In the genomic region with DNA sequence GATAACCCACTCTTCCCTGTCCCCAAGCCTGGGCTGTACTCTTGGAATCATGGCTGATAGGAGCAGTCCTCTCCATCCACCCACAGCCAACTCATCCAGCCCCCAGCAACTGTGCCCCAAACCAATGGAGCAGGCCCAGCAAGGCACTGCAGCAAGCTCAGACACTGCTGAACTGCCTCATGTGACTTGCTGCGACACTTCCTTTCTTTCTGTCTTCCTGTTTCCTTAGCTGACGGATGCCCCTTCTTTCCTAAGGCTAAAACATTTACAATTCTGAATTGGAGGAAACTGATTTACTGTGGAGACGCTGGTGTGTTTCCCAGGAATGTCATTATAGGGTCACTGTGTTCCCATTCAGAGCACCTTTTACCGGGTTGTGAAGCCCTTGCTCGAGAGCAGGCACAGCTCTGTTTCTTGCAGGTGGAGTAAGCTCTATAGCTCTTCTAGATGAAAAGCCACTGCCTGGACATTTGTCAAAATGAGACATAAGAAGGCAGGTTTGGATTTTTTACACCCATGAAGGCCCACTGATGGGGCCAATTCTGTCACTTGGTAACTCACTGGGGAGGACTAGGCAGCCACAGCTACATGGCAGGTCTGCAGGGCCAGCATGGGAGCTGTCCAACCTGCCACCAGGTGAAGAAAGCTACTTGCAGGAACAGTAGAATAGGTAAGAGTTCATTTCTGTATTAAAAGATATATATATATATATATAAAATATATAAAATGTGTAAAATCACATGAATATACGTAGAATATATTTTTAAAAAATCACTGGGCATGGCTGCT, we compare ENCODE assay signal across 29 cellular contexts. TPM values are rescaled to one million over a fixed set of nuclear protein-coding genes. Genes with fewer than 3 reads are reported as not detected.
DNase-seq lines count a peak whose midpoint lies in the region; ATAC-seq, FAIRE-seq and TF ChIP-seq lines count a peak whose summit lies in the region.
"Had no signal": no experiment of that assay in that cellular context is flagged by ENCODE, and none has a peak within 500 bp of the region (broad histone marks: within the 10 kb centered on the region; RNA-seq: fewer than 3 reads in every experiment).

No MANE protein-coding gene starts in this region.

- DNase-seq in HepG2 (ENCODE audit: low spot score): no peak
- peak; percentile 78 for DNase-seq in endothelial cell of umbilical vein (ENCODE audit: low read depth, low spot score)
- peak; percentile 76 to 88 for DNase-seq in lung microvascular endothelial cell (ENCODE audit: low read depth in 2 of 2)
- DNase-seq in upper lobe of left lung: peak in 1 of 2 donors; percentile 40
- DNase-seq in DMS53 (lab: John Stamatoyannopoulos, UW): no peak
- DNase-seq in GM13976 (ENCODE audit: low spot score): no peak
- DNase-seq: ACHN; activated CD4-positive, alpha-beta T cell treated with anti-CD3 and anti-CD28 coated beads, Interleukin-2, amount 10 ng/mL, durations not matched to agents 24 days and 14 days; activated naive CD4-positive, alpha-beta T cell treated with anti-CD3 and anti-CD28 coated beads, Interleukin-2, amount 10 ng/mL, durations not matched to agents 7 days and 5 days; amygdala; Calu3; IMR-90; NCI-H1092; NCI-H187 treated with DMSO at 0.1 percent for 48 hours; NCI-H2227 treated with DMSO at 0.1 percent for 48 hours; psoas muscle; small intestine; stimulated activated CD4-positive, alpha-beta T cell treated with anti-CD3 and anti-CD28 coated beads, Interleukin-2, amount 100 ng/mL, for 24 hours; T-helper 2 cell had no signal

- no peak overlapping the region for H3K4me3 ChIP-seq in liver (ENCODE audit: low read depth in 1 of 3, low read length in 3 of 3)
- H3K4me3 ChIP-seq in HepG2 (replicated peaks in 1 of 3; ENCODE audit: insufficient read depth in 1 of 3, low read depth in 2 of 3, low read length in 3 of 3): no peak overlapping the region
- H3K4me3 ChIP-seq in endothelial cell of umbilical vein (replicated peaks in 1 of 3; ENCODE audit: insufficient read depth in 1 of 3, low read depth in 1 of 3, low read length in 3 of 3): peak overlapping the region in 1 of 3 experiments; percentile 4
- no peak overlapping the region for H3K4me3 ChIP-seq in upper lobe of left lung
- H3K4me3 ChIP-seq: BLaER1 treated with 17β-estradiol and CSF1 and Interleukin-3, amounts not matched to agents 10 nM and 100 nM; coronary artery; psoas muscle; thoracic aorta had no signal

- ATAC-seq in HepG2 (no peak), upper lobe of left lung (ENCODE audit: low FRiP score in 2 of 2) (peak in 1 of 2 donors; percentile 17), GM19452 (IDR thresholded peaks at IDR 0.05; ENCODE audit: unreplicated experiment) (no peak)
- ATAC-seq: HCT116; psoas muscle; stimulated activated memory B cell treated with anti-CD40 and anti-IgM and Interleukin-4, amounts not matched to agents 10 μg/mL and 1 μg/mL and 100 μg/mL, for 72 hours had no signal

- H3K9me1 ChIP-seq in endothelial cell of umbilical vein (replicated peaks; ENCODE audit: control insufficient read depth, extremely low read depth, insufficient read depth, low read length): no peaks in the 10 kb centered on the region

- CTCF ChIA-PET in HepG2 (lab: Yijun Ruan, JAX; ENCODE audit: low intra/inter-chr PET ratio, low total read pairs): no interaction called here
- CTCF ChIA-PET in endothelial cell of umbilical vein (lab: Charles Lee): interaction anchor here (0.8 to 2.0 kb wide), 4 partner anchors 14 to 67 kb away, joined by 3 to 8 read pairs (median 4); no protein-coding TSS in a partner anchor

- no peaks in the 10 kb centered on the region for H4K20me1 ChIP-seq in HepG2 (ENCODE audit: insufficient read depth, low read length)
- H4K20me1 ChIP-seq in endothelial cell of umbilical vein (replicated peaks; ENCODE audit: control insufficient read depth, extremely low read depth, insufficient read depth, low read length): no peaks in the 10 kb centered on the region

- no peak overlapping the region for H3K27ac ChIP-seq in liver (ENCODE audit: low read depth in 1 of 2, low read length in 2 of 2)
- no peak overlapping the region for H3K27ac ChIP-seq in HepG2 (ENCODE audit: extremely low read length, insufficient read depth, low read length)
- H3K27ac ChIP-seq in endothelial cell of umbilical vein (ENCODE audit: insufficient read depth, low read depth, low read length): peak overlapping the region; percentile 68
- peak overlapping the region in 3 of 4 donors; percentile 46 to 73 (median 54) for H3K27ac ChIP-seq in upper lobe of left lung
- H3K27ac ChIP-seq: psoas muscle, thoracic aorta, VCaP had no signal

- POLR2A ChIA-PET in HepG2 (lab: Yijun Ruan, JAX): no interaction called here
- POLR2A ChIA-PET in endothelial cell of umbilical vein (lab: Charles Lee): interaction anchor here (0.6 kb wide), 1 partner anchor 164 kb away, joined by 4 read pairs; no protein-coding TSS in a partner anchor

- H2AFZ ChIP-seq in HepG2 (ENCODE audit: low read length): no peak overlapping the region
- H2AFZ ChIP-seq in endothelial cell of umbilical vein (ENCODE audit: low read depth, low read length): peak overlapping the region; percentile 61

- H3K4me1 ChIP-seq in liver (ENCODE audit: control insufficient read depth in 4 of 4, insufficient read depth in 4 of 4, low read length in 3 of 4) (no peaks in the 10 kb centered on the region), HepG2 (ENCODE audit: insufficient read depth, low read length) (peaks cover 9% of the 10 kb centered on the region), endothelial cell of umbilical vein (ENCODE audit: control insufficient read depth, extremely low read depth, insufficient read depth, low read length) (peaks cover 16% of the 10 kb centered on the region), upper lobe of left lung (peaks cover under 1 to 17% (median 5%) of the 10 kb centered on the region in 4 donors)

- TF ChIP-seq POLR2A in HepG2 (IDR thresholded peaks at IDR 0.05; ENCODE audit: insufficient read depth in 1 of 2, low read depth in 2 of 2, low read length in 2 of 2) (no peak), endothelial cell of umbilical vein (IDR thresholded peaks at IDR 0.05; ENCODE audit: low read depth, low read length) (peak; percentile 14), upper lobe of left lung (IDR thresholded peaks at IDR 0.05) (no peak)

- H3K36me3 ChIP-seq in liver (ENCODE audit: control insufficient read depth in 4 of 4, insufficient read depth in 3 of 4, low read depth in 1 of 4, low read length in 3 of 4) (peaks cover 2 to 16% (median 6%) of the 10 kb centered on the region in 4 donors), HepG2 (replicated peaks in 1 of 2; ENCODE audit: control insufficient read depth in 1 of 2, insufficient read depth in 2 of 2, low read length in 2 of 2) (peaks cover 9 to 52% of the 10 kb centered on the region in 2 experiments; a peak in 4 of 5 replicates), endothelial cell of umbilical vein (ENCODE audit: control insufficient read depth in 2 of 2, extremely low read depth in 1 of 2, insufficient read depth in 2 of 2, low read length in 2 of 2) (peaks cover 0 to 3% of the 10 kb centered on the region in 2 experiments), upper lobe of left lung (peaks cover 5 to 46% (median 24%) of the 10 kb centered on the region in 4 donors)

- H3K79me2 ChIP-seq in HepG2 (ENCODE audit: insufficient read depth, low read length) (no peaks in the 10 kb centered on the region), endothelial cell of umbilical vein (ENCODE audit: control insufficient read depth, insufficient read depth, low read length) (no peaks in the 10 kb centered on the region)

- dilution Hi-C loops in endothelial cell of umbilical vein (cut with MboI; ENCODE audit: extremely low pct_ligation_motif_present, low sequenced_read_pairs): no loop called here

- H3K4me2 ChIP-seq in HepG2 (ENCODE audit: low read depth, low read length) (no peak overlapping the region), endothelial cell of umbilical vein (ENCODE audit: insufficient read depth, low read length) (no peak overlapping the region)

- H3K9ac ChIP-seq in liver (ENCODE audit: low read depth in 1 of 2, low read length in 2 of 2): no peak overlapping the region
- no peak overlapping the region for H3K9ac ChIP-seq in HepG2 (ENCODE audit: insufficient read depth, low read depth, low read length)
- no peak overlapping the region for H3K9ac ChIP-seq in endothelial cell of umbilical vein (replicated peaks; ENCODE audit: extremely low read depth, insufficient read depth, low read length)
- H3K9ac ChIP-seq: BLaER1 treated with 17β-estradiol and CSF1 and Interleukin-3, amounts not matched to agents 10 nM and 100 nM had no signal

- intact Hi-C loops in HepG2 (cut with micrococcal nuclease; ENCODE audit: unreplicated experiment) (no loop called here), endothelial cell of umbilical vein (cut with micrococcal nuclease) (loop anchor here (2.0 kb wide), 1 partner anchor 60 kb away; a partner anchor contains a TSS)

- H3K9me3 ChIP-seq in liver (ENCODE audit: control insufficient read depth in 4 of 4, low read length in 3 of 4) (no peaks in the 10 kb centered on the region), HepG2 (ENCODE audit: low read length) (no peaks in the 10 kb centered on the region), endothelial cell of umbilical vein (replicated peaks; ENCODE audit: control insufficient read depth, insufficient read depth, low read length) (no peaks in the 10 kb centered on the region), upper lobe of left lung (no peaks in the 10 kb centered on the region)
- H3K9me3 ChIP-seq: BLaER1 treated with 17β-estradiol and CSF1 and Interleukin-3, amounts not matched to agents 10 nM and 100 nM; psoas muscle; thoracic aorta had no signal

- no peak for TF ChIP-seq CTCF in liver (IDR thresholded peaks at IDR 0.05; ENCODE audit: low read depth, low read length, missing input control)
- TF ChIP-seq CTCF in HepG2 (CRISPR knock-in tag; IDR thresholded peaks at IDR 0.05): no peak
- no peak for TF ChIP-seq CTCF in endothelial cell of umbilical vein (IDR thresholded peaks at IDR 0.05; ENCODE audit: extremely low read depth in 1 of 2, insufficient read depth in 1 of 2, low read depth in 1 of 2, low read length in 2 of 2)
- no peak for TF ChIP-seq CTCF in upper lobe of left lung (IDR thresholded peaks at IDR 0.05)
- TF ChIP-seq CTCF in GM13976 (IDR thresholded peaks at IDR 0.05; ENCODE audit: borderline replicate concordance, control extremely low read depth, extremely low read depth, insufficient read depth, missing control alignments): no peak

- no peak for TF ChIP-seq EP300 in HepG2 (IDR thresholded peaks at IDR 0.05; ENCODE audit: low read depth in 2 of 2, low read length in 2 of 2)
- TF ChIP-seq EP300 in HepG2 (CRISPR knock-in tag; IDR thresholded peaks at IDR 0.05; ENCODE audit: borderline replicate concordance): no peak
- TF ChIP-seq EP300 in upper lobe of left lung (IDR thresholded peaks at IDR 0.05): no peak

- no TSS peak for BruUV-seq in HepG2 (replicated peaks; lab: Mats Ljungman, UMichigan)
- BruUV-seq in endothelial cell of umbilical vein (replicated peaks; lab: Mats Ljungman, UMichigan): no TSS peak

- TF ChIP-seq RAD21 in liver (IDR thresholded peaks at IDR 0.05) (no peak), HepG2 (CRISPR knock-in tag; IDR thresholded peaks at IDR 0.05) (no peak)

- H3K27me3 ChIP-seq in liver (ENCODE audit: control insufficient read depth in 4 of 4, insufficient read depth in 4 of 4, low read length in 3 of 4) (no peaks in the 10 kb centered on the region), HepG2 (ENCODE audit: control insufficient read depth in 1 of 2, insufficient read depth in 2 of 2, low read length in 2 of 2) (no peaks in the 10 kb centered on the region), endothelial cell of umbilical vein (ENCODE audit: control insufficient read depth in 2 of 2, insufficient read depth in 2 of 2, low read length in 2 of 2) (no peaks in the 10 kb centered on the region), upper lobe of left lung (no peaks in the 10 kb centered on the region)
- H3K27me3 ChIP-seq: BLaER1 treated with 17β-estradiol and CSF1 and Interleukin-3, amounts not matched to agents 10 nM and 100 nM had no signal

- no peak for FAIRE-seq in HepG2 (lab: Jason Lieb, UNC)
- FAIRE-seq in endothelial cell of umbilical vein (lab: Jason Lieb, UNC): peak; percentile 85
- FAIRE-seq: endometrium, GM12892, small intestine had no signal

- in situ Hi-C loops in HepG2 (cut with HindIII; ENCODE audit: extremely low pct_ligation_motif_present, low pct_unique_long_range_greater_than_20kb) (no loop called here), GM13976 (cut with MboI; ENCODE audit: low sequenced_read_pairs, unreplicated experiment) (loop anchor here (10.0 kb wide), 1 partner anchor 58 kb away; no protein-coding TSS in a partner anchor)

- 84% methylated on average over 6 of the region's 6 CpGs for WGBS in liver
- WGBS in HepG2 (ENCODE audit: low lambda C conversion rate): 95% methylated on average over 6 of the region's 6 CpGs
- 72 to 77% methylated on average over 6 of the region's 6 CpGs for WGBS in upper lobe of left lung, 2 donors

RNA-seq across cellular contexts. Expression of a gene that starts 27.4 kb away (rescaled TPM):
- total RNA-seq in liver (10 to 100 TPM in 1 of 2 donors, 1 to 10 TPM in 1; 9.3 to 10.2 TPM), HepG2 (2016; rRNA removed; fragmentation: Illumina TruSeq; extraction: Trizol) (18.7 and 21.3 TPM in 2 replicates), endothelial cell of umbilical vein (27.4 and 28.8 TPM in 2 replicates), lung microvascular endothelial cell (15.0 and 18.1 TPM in 2 replicates), upper lobe of left lung (10 to 100 TPM; 13.0 to 38.9 (median 21.6) TPM)
- polyA plus RNA-seq in liver (10 to 100 TPM; 13.0 to 20.8 TPM), HepG2 (2011; rRNA removed) (32.0 and 35.0 TPM in 2 replicates), endothelial cell of umbilical vein (79.9 and 100 TPM in 2 replicates)
- 9.9 and 11.5 TPM in 2 replicates for total RNA-seq in HepG2 (2016; cell fraction: cytosol; rRNA removed; fragmentation: Illumina TruSeq; extraction: Trizol; ENCODE audit: low read depth)
- total RNA-seq in HepG2 (2016; cell fraction: insoluble cytoplasmic fraction; rRNA removed; fragmentation: Illumina TruSeq; extraction: Trizol): 20.7 and 24.9 TPM in 2 replicates
- 17.5 and 20.5 TPM in 2 replicates for total RNA-seq in HepG2 (2016; cell fraction: membrane; rRNA removed; fragmentation: Illumina TruSeq; extraction: Trizol)
- total RNA-seq in HepG2 (2016; cell fraction: nucleus; rRNA removed; fragmentation: Illumina TruSeq; extraction: Trizol): 9.0 and 12.7 TPM in 2 replicates
- 31.7 and 43.1 TPM in 2 replicates for polyA plus RNA-seq in HepG2 (2011; cell fraction: cytosol; rRNA removed)
- polyA plus RNA-seq in HepG2 (2011; cell fraction: nucleus; rRNA removed): 16.5 and 21.3 TPM in 2 replicates
- polyA plus RNA-seq in HepG2 (2012): 13.9 and 16.5 TPM in 2 replicates
- polyA plus RNA-seq in HepG2 (2016; cell fraction: cytosol; fragmentation: Illumina TruSeq; extraction: Trizol; ENCODE audit: low read depth): 13.0 and 15.6 TPM in 2 replicates
- 37.7 and 39.9 TPM in 2 replicates for polyA plus RNA-seq in HepG2 (2016; cell fraction: insoluble cytoplasmic fraction; fragmentation: Illumina TruSeq; extraction: Trizol; ENCODE audit: low read depth)
- polyA plus RNA-seq in HepG2 (2016; cell fraction: membrane; fragmentation: Illumina TruSeq; extraction: Trizol; ENCODE audit: low read depth): 19.7 and 22.0 TPM in 2 replicates
- 23.0 and 24.2 TPM in 2 replicates for polyA plus RNA-seq in HepG2 (2016; cell fraction: nucleus; fragmentation: Illumina TruSeq; extraction: Trizol; ENCODE audit: insufficient read depth, low read depth)
- 49.2 and 83.5 TPM in 2 replicates for polyA minus RNA-seq in HepG2 (2011; rRNA and poly(A)+ RNA removed; ENCODE audit: low replicate concordance)
- 17.7 and 20.0 TPM in 2 replicates for polyA minus RNA-seq in HepG2 (2011; cell fraction: cytosol; rRNA and poly(A)+ RNA removed)
- polyA minus RNA-seq in HepG2 (2011; cell fraction: nucleus; rRNA and poly(A)+ RNA removed): 18.2 and 22.5 TPM in 2 replicates
- 48.9 and 54.8 TPM in 2 replicates for polyA plus RNA-seq in endothelial cell of umbilical vein (2011; cell fraction: cytosol; rRNA removed)
- polyA plus RNA-seq in endothelial cell of umbilical vein (2011; cell fraction: nucleus; rRNA removed): 26.8 and 30.3 TPM in 2 replicates
- polyA plus RNA-seq in endothelial cell of umbilical vein (2012): 26.8 and 30.3 TPM in 2 replicates
- 33.9 and 38.2 TPM in 2 replicates for polyA minus RNA-seq in endothelial cell of umbilical vein
- 47.9 TPM for polyA minus RNA-seq in endothelial cell of umbilical vein (2011; cell fraction: cytosol; rRNA and poly(A)+ RNA removed)
- polyA minus RNA-seq in endothelial cell of umbilical vein (2011; cell fraction: nucleus; rRNA and poly(A)+ RNA removed): 20.1 and 23.7 TPM in 2 replicates

RNA-seq across cellular contexts. Expression of a gene that starts 59.8 kb away (rescaled TPM):
- total RNA-seq in liver (10 to 100 TPM; 18.3 to 21.9 TPM), HepG2 (2016; rRNA removed; fragmentation: Illumina TruSeq; extraction: Trizol) (24.3 and 35.8 TPM in 2 replicates), endothelial cell of umbilical vein (12.7 and 14.0 TPM in 2 replicates), lung microvascular endothelial cell (10.2 and 14.9 TPM in 2 replicates), upper lobe of left lung (10 to 100 TPM; 16.8 to 47.2 (median 30.2) TPM)
- polyA plus RNA-seq in liver (10 to 100 TPM; 14.3 to 19.1 TPM), HepG2 (2011; rRNA removed) (20.0 TPM in 2 replicates), endothelial cell of umbilical vein (24.2 and 28.1 TPM in 2 replicates)
- 7.6 and 9.8 TPM in 2 replicates for total RNA-seq in HepG2 (2016; cell fraction: cytosol; rRNA removed; fragmentation: Illumina TruSeq; extraction: Trizol; ENCODE audit: low read depth)
- 24.4 and 36.0 TPM in 2 replicates for total RNA-seq in HepG2 (2016; cell fraction: insoluble cytoplasmic fraction; rRNA removed; fragmentation: Illumina TruSeq; extraction: Trizol)
- 13.4 and 15.9 TPM in 2 replicates for total RNA-seq in HepG2 (2016; cell fraction: membrane; rRNA removed; fragmentation: Illumina TruSeq; extraction: Trizol)
- 20.1 and 30.9 TPM in 2 replicates for total RNA-seq in HepG2 (2016; cell fraction: nucleus; rRNA removed; fragmentation: Illumina TruSeq; extraction: Trizol)
- polyA plus RNA-seq in HepG2 (2011; cell fraction: cytosol; rRNA removed): 29.5 and 34.2 TPM in 2 replicates
- 11.5 and 13.2 TPM in 2 replicates for polyA plus RNA-seq in HepG2 (2011; cell fraction: nucleus; rRNA removed)
- polyA plus RNA-seq in HepG2 (2012): 14.5 and 16.7 TPM in 2 replicates
- 6.8 and 7.5 TPM in 2 replicates for polyA plus RNA-seq in HepG2 (2016; cell fraction: cytosol; fragmentation: Illumina TruSeq; extraction: Trizol; ENCODE audit: low read depth)
- polyA plus RNA-seq in HepG2 (2016; cell fraction: insoluble cytoplasmic fraction; fragmentation: Illumina TruSeq; extraction: Trizol; ENCODE audit: low read depth): 15.5 and 21.7 TPM in 2 replicates
- polyA plus RNA-seq in HepG2 (2016; cell fraction: membrane; fragmentation: Illumina TruSeq; extraction: Trizol; ENCODE audit: low read depth): 9.3 and 10.7 TPM in 2 replicates
- 32.6 and 37.8 TPM in 2 replicates for polyA plus RNA-seq in HepG2 (2016; cell fraction: nucleus; fragmentation: Illumina TruSeq; extraction: Trizol; ENCODE audit: insufficient read depth, low read depth)
- 57.3 and 60.6 TPM in 2 replicates for polyA minus RNA-seq in HepG2 (2011; rRNA and poly(A)+ RNA removed; ENCODE audit: low replicate concordance)
- polyA minus RNA-seq in HepG2 (2011; cell fraction: cytosol; rRNA and poly(A)+ RNA removed): 9.6 and 11.4 TPM in 2 replicates
- polyA minus RNA-seq in HepG2 (2011; cell fraction: nucleus; rRNA and poly(A)+ RNA removed): 9.2 and 9.7 TPM in 2 replicates
- 21.7 and 22.7 TPM in 2 replicates for polyA plus RNA-seq in endothelial cell of umbilical vein (2011; cell fraction: cytosol; rRNA removed)
- polyA plus RNA-seq in endothelial cell of umbilical vein (2011; cell fraction: nucleus; rRNA removed): 11.8 and 12.5 TPM in 2 replicates
- polyA plus RNA-seq in endothelial cell of umbilical vein (2012): 15.0 and 18.9 TPM in 2 replicates
- polyA minus RNA-seq in endothelial cell of umbilical vein: 22.0 and 26.5 TPM in 2 replicates
- polyA minus RNA-seq in endothelial cell of umbilical vein (2011; cell fraction: cytosol; rRNA and poly(A)+ RNA removed): 15.6 TPM
- 4.7 and 6.5 TPM in 2 replicates for polyA minus RNA-seq in endothelial cell of umbilical vein (2011; cell fraction: nucleus; rRNA and poly(A)+ RNA removed)

Comparison
In these comparisons a context has a peak if more than half of its experiments do, and no peak if none do; other contexts are left out.
1. H3K27ac ChIP-seq: peak in endothelial cell of umbilical vein (single experiment) and upper lobe of left lung (3 of 4); none in liver (0 of 2) and HepG2 (single experiment).
2. DNase-seq: peak in endothelial cell of umbilical vein (single experiment) and lung microvascular endothelial cell (2 of 2); none in HepG2 (single experiment), DMS53 (single experiment) and GM13976 (single experiment).